Comparison of ENCODE assay signal across 19 cellular contexts in the genomic region with DNA sequence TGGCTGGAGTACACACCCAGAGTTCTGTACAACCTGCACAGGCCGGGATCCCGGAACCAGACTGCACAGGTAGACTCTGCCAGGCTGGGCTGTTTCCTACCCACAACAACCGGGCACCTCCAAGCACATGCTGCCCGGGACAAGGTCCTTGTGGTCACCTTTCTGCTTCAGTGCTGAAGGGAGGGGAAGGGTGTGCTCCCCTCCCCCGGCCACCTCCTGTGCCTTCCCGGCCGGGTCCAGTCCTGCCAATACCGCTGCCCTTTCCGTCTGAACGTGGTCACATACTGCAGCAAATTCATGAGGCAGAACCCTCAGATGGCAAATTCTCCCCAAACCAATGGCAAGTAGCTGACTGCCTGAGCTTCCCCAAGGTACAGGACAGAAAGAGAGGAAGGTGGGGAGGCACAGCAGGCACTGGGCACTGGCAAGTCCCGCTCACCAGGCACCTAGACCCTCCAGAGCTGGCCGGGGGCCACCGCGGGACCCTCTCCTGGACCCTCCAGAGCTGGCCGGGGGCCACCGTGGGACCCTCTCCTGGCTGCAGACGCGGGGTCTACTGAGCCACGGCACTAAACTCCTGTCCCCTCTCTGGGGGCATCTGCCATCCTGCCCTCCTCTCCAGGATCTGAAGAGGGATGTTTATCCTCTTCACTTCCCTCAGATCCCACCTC. TPM values are rescaled to one million over a fixed set of nuclear protein-coding genes. Genes with fewer than 3 reads are reported as not detected.
DNase-seq lines count a peak whose midpoint lies in the region; ATAC-seq, FAIRE-seq and TF ChIP-seq lines count a peak whose summit lies in the region.
"Had no signal": no experiment of that assay in that cellular context is flagged by ENCODE, and none has a peak within 500 bp of the region (broad histone marks: within the 10 kb centered on the region; RNA-seq: fewer than 3 reads in every experiment).

No MANE protein-coding gene starts in this region.

- no peak overlapping the region for H2AK5ac ChIP-seq in mesenchymal stem cell (ENCODE audit: low read length, severe bottlenecking)

- CTCF ChIA-PET in activated CD4-positive, alpha-beta T cell treated with anti-CD3 and anti-CD28 coated beads for 36 hours (lab: Charles Lee), result interaction anchor here (0.6 to 1.7 kb wide), 2 partner anchors 9 to 31 kb away, joined by 3 to 5 read pairs; no protein-coding TSS in a partner anchor
- CTCF ChIA-PET in GM12878 (lab: Yijun Ruan, JAX), result interaction anchor here (4.5 kb wide), 1 partner anchor 23 kb away, joined by 37 read pairs; the partner anchor contains the start of gene SLC43A2

- no peaks in the 10 kb centered on the region for H3K36me3 ChIP-seq in GM12878 (ENCODE audit: control insufficient read depth in 2 of 2, insufficient read depth in 2 of 2, low read length in 1 of 2)
- H3K36me3 ChIP-seq in mesenchymal stem cell (ENCODE audit: control insufficient read depth in 1 of 2, insufficient read depth in 2 of 2, low read depth in 1 of 2, low read length in 2 of 2), result peaks cover 0 to 21% of the 10 kb centered on the region in 2 experiments
- no peaks in the 10 kb centered on the region for H3K36me3 ChIP-seq in osteoblast (ENCODE audit: insufficient read depth, low read length)
- H3K36me3 ChIP-seq: adrenal gland, right lobe of liver had no signal

- H4K91ac ChIP-seq in mesenchymal stem cell (ENCODE audit: low read length), result peak overlapping the region; percentile 25

- in situ Hi-C loops in GM12878 (cut with MboI), result no loop called here

- H3K79me1 ChIP-seq in mesenchymal stem cell (replicated peaks; ENCODE audit: low read length, poor library complexity, severe bottlenecking), result no peaks in the 10 kb centered on the region

- BruUV-seq in GM12878 (replicated peaks; lab: Mats Ljungman, UMichigan), result no TSS peak

- H3K79me2 ChIP-seq in GM12878 (ENCODE audit: control insufficient read depth, insufficient read depth, low read length), result no peaks in the 10 kb centered on the region
- H3K79me2 ChIP-seq in osteoblast (ENCODE audit: insufficient read depth, low read length), result no peaks in the 10 kb centered on the region

- no peaks in the 10 kb centered on the region for H3K27me3 Mint-ChIP-seq in activated CD4-positive, alpha-beta T cell treated with anti-CD3 and anti-CD28 coated beads, Interleukin-2, amount 10 ng/mL, durations not matched to agents 24 days and 14 days
- H3K27me3 Mint-ChIP-seq in activated CD4-positive, alpha-beta T cell treated with anti-CD3 and anti-CD28 coated beads for 36 hours, result no peaks in the 10 kb centered on the region
- H3K27me3 Mint-ChIP-seq in stimulated activated naive CD8-positive, alpha-beta T cell treated with anti-CD3 and anti-CD28 coated beads, Interleukin-15, amount 100 ng/mL, for 72 hours, result peaks cover 12% of the 10 kb centered on the region
- H3K27me3 Mint-ChIP-seq: CD4-positive, CD25-positive, alpha-beta regulatory T cell; effector memory CD8-positive, alpha-beta T cell; type B pancreatic cell had no signal

- no peaks in the 10 kb centered on the region for H3K27me3 ChIP-seq in GM12878 (replicated peaks in 1 of 2; ENCODE audit: control insufficient read depth in 2 of 2, insufficient read depth in 2 of 2, low read length in 1 of 2)
- no peaks in the 10 kb centered on the region for H3K27me3 ChIP-seq in mesenchymal stem cell (ENCODE audit: control insufficient read depth in 1 of 2, insufficient read depth in 1 of 2, low read length in 2 of 2)
- H3K27me3 ChIP-seq in osteoblast (ENCODE audit: insufficient read depth, low read length), result no peaks in the 10 kb centered on the region
- H3K27me3 ChIP-seq: adrenal gland, right lobe of liver had no signal

- no peak overlapping the region for H3K14ac ChIP-seq in mesenchymal stem cell (ENCODE audit: low read length in 2 of 2)

- no peak for TF ChIP-seq EP300 in GM12878 (IDR thresholded peaks at IDR 0.05; ENCODE audit: borderline replicate concordance in 1 of 2, control insufficient read depth in 1 of 2, low read depth in 2 of 2, low read length in 2 of 2)

- H4K8ac ChIP-seq in mesenchymal stem cell (ENCODE audit: low read length), result peak overlapping the region; percentile 10

- no peak for TF ChIP-seq CTCF in GM12878 (IDR thresholded peaks at IDR 0.05 in 2 of 3, conservative IDR thresholded peaks at IDR 0.05 in 1 of 3; ENCODE audit: control insufficient read depth in 2 of 3, extremely low read depth in 1 of 3, insufficient read depth in 1 of 3, low read depth in 3 of 3, low read length in 3 of 3)
- no peak for TF ChIP-seq CTCF in osteoblast (IDR thresholded peaks at IDR 0.05; ENCODE audit: extremely low read depth, low read depth, low read length)

- WGBS in GM12878 (ENCODE audit: insufficient coverage, insufficient replicate concordance, low lambda C conversion rate, missing lambda C conversion rate), result 77% methylated on average over 19 of the region's 19 CpGs
- WGBS in mesenchymal stem cell, result 96% methylated on average over 15 of the region's 19 CpGs

- no peak for FAIRE-seq in GM12878 (lab: Jason Lieb, UNC)
- FAIRE-seq: keratinocyte had no signal

- H3K9me3 Mint-ChIP-seq in activated CD4-positive, alpha-beta T cell treated with anti-CD3 and anti-CD28 coated beads, Interleukin-2, amount 10 ng/mL, durations not matched to agents 24 days and 14 days, result peaks cover 5% of the 10 kb centered on the region
- H3K9me3 Mint-ChIP-seq in activated CD4-positive, alpha-beta T cell treated with anti-CD3 and anti-CD28 coated beads for 36 hours (ENCODE audit: low read depth), result peaks cover 5% of the 10 kb centered on the region
- peaks cover 0 to 9% of the 10 kb centered on the region in 2 donors for H3K9me3 Mint-ChIP-seq in stimulated activated naive CD8-positive, alpha-beta T cell treated with anti-CD3 and anti-CD28 coated beads, Interleukin-15, amount 100 ng/mL, for 72 hours
- H3K9me3 Mint-ChIP-seq: CD4-positive, CD25-positive, alpha-beta regulatory T cell; effector memory CD8-positive, alpha-beta T cell; type B pancreatic cell had no signal

- H2BK120ac ChIP-seq in mesenchymal stem cell (ENCODE audit: low read depth, low read length), result no peak overlapping the region

- POLR2A ChIA-PET in activated CD4-positive, alpha-beta T cell treated with anti-CD3 and anti-CD28 coated beads for 36 hours (lab: Charles Lee), result no interaction called here
- POLR2A ChIA-PET in GM12878 (lab: Charles Lee), result interaction anchor here (0.6 to 3.7 kb wide), 5 partner anchors 12 to 176 kb away, joined by 3 to 56 read pairs (median 3); partner anchors contain the start of genes INPP5K and SLC43A2

- peak overlapping the region; percentile 88; the same call in 1 of the 2 replicates for H3K4me2 ChIP-seq in GM12878 (ENCODE audit: control insufficient read depth, insufficient read depth)
- H3K4me2 ChIP-seq in mesenchymal stem cell (ENCODE audit: low read length, poor library complexity, severe bottlenecking), result no peak overlapping the region
- no peak overlapping the region for H3K4me2 ChIP-seq in osteoblast (ENCODE audit: insufficient read depth, low read length)

- peaks cover 1% of the 10 kb centered on the region; the same call in 1 of the 3 replicates for H3K9me3 ChIP-seq in GM12878 (replicated peaks; ENCODE audit: control insufficient read depth, insufficient read depth, low read length)
- peaks cover 6% of the 10 kb centered on the region for H3K9me3 ChIP-seq in mesenchymal stem cell (ENCODE audit: control insufficient read depth, low read length)
- H3K9me3 ChIP-seq in osteoblast (ENCODE audit: low read depth, low read length), result no peaks in the 10 kb centered on the region
- H3K9me3 ChIP-seq: adrenal gland, right lobe of liver had no signal

- SMC1A ChIA-PET in GM12878 (lab: Charles Lee; ENCODE audit: uncharacterized antibody, unreplicated experiment), result interaction anchor here (0.5 to 5.0 kb wide), 3 partner anchors 24 to 93 kb away, joined by 3 to 31 read pairs (median 12); partner anchors contain the start of gene SLC43A2

- no peaks in the 10 kb centered on the region for H3K36me3 Mint-ChIP-seq in activated CD4-positive, alpha-beta T cell treated with anti-CD3 and anti-CD28 coated beads, Interleukin-2, amount 10 ng/mL, durations not matched to agents 24 days and 14 days (ENCODE audit: low read depth)
- H3K36me3 Mint-ChIP-seq in activated CD4-positive, alpha-beta T cell treated with anti-CD3 and anti-CD28 coated beads for 36 hours (ENCODE audit: low read depth), result peaks cover 1% of the 10 kb centered on the region
- H3K36me3 Mint-ChIP-seq: type B pancreatic cell had no signal

- H2AFZ ChIP-seq in GM12878 (ENCODE audit: control insufficient read depth, low read depth, low read length) (peak overlapping the region; percentile 75), mesenchymal stem cell (ENCODE audit: low read depth, low read length) (no peak overlapping the region), osteoblast (ENCODE audit: low read length) (no peak overlapping the region)

- H3K4me3 ChIP-seq in GM12878 (no peak overlapping the region), mesenchymal stem cell (ENCODE audit: insufficient read depth in 1 of 2, low read depth in 1 of 2, low read length in 2 of 2) (no peak overlapping the region), osteoblast (ENCODE audit: insufficient read depth, low read length) (no peak overlapping the region)
- H3K4me3 ChIP-seq: adrenal gland, right lobe of liver had no signal

- peaks cover 21% of the 10 kb centered on the region for H3K4me1 Mint-ChIP-seq in activated CD4-positive, alpha-beta T cell treated with anti-CD3 and anti-CD28 coated beads, Interleukin-2, amount 10 ng/mL, durations not matched to agents 24 days and 14 days
- H3K4me1 Mint-ChIP-seq in activated CD4-positive, alpha-beta T cell treated with anti-CD3 and anti-CD28 coated beads for 36 hours, result peaks cover 25% of the 10 kb centered on the region
- H3K4me1 Mint-ChIP-seq in stimulated activated naive CD8-positive, alpha-beta T cell treated with anti-CD3 and anti-CD28 coated beads, Interleukin-15, amount 100 ng/mL, for 72 hours, result peaks cover 46% of the 10 kb centered on the region

- no peak for TF ChIP-seq POLR2A in GM12878 (IDR thresholded peaks at IDR 0.05; ENCODE audit: low read depth, low read length)

- no peak overlapping the region for H3K4ac ChIP-seq in mesenchymal stem cell (ENCODE audit: low read depth in 1 of 2, low read length in 2 of 2)

- intact Hi-C loops in activated CD4-positive, alpha-beta T cell treated with anti-CD3 and anti-CD28 coated beads, Interleukin-2, amount 10 ng/mL, durations not matched to agents 24 days and 14 days (cut with micrococcal nuclease), result loop anchor here (5.0 kb wide), 1 partner anchor 34 kb away; no protein-coding TSS in a partner anchor
- intact Hi-C loops in activated CD4-positive, alpha-beta T cell treated with anti-CD3 and anti-CD28 coated beads for 36 hours (cut with DNase I, micrococcal nuclease), result loop anchor here (2.0 to 5.0 kb wide), 2 partner anchors 39 kb away; no protein-coding TSS in a partner anchor
- intact Hi-C loops in GM12878 (cut with micrococcal nuclease; ENCODE audit: unreplicated experiment), result loop anchor here (2.0 kb wide), 1 partner anchor 21 kb away; no protein-coding TSS in a partner anchor

- RAD21 ChIA-PET in GM12878 (lab: Charles Lee; ENCODE audit: unreplicated experiment), result interaction anchor here (0.8 to 6.8 kb wide), 6 partner anchors 13 to 111 kb away, joined by 3 to 86 read pairs (median 12); partner anchors contain the start of gene SLC43A2

- H3K4me1 ChIP-seq in GM12878 (ENCODE audit: control insufficient read depth, insufficient read depth, low read length) (peaks cover 32% of the 10 kb centered on the region), mesenchymal stem cell (ENCODE audit: control insufficient read depth, insufficient read depth, low read depth, low read length) (peaks cover 11% of the 10 kb centered on the region), osteoblast (ENCODE audit: insufficient read depth, low read length) (peaks cover 7% of the 10 kb centered on the region)
- H3K4me1 ChIP-seq: right lobe of liver had no signal

- peak overlapping the region; percentile 46 for H2BK15ac ChIP-seq in mesenchymal stem cell (ENCODE audit: low read depth, poor library complexity, severe bottlenecking)

- H3K23ac ChIP-seq in mesenchymal stem cell (ENCODE audit: low read length in 2 of 2), result no peak overlapping the region

- no peak for TF ChIP-seq RAD21 in GM12878 (IDR thresholded peaks at IDR 0.05; ENCODE audit: insufficient read depth, low read depth, low read length)

- no peak for DNase-seq in activated CD4-positive, alpha-beta T cell treated with anti-CD3 and anti-CD28 coated beads, Interleukin-2, amount 10 ng/mL, durations not matched to agents 24 days and 14 days
- DNase-seq in activated CD4-positive, alpha-beta T cell treated with anti-CD3 and anti-CD28 coated beads for 36 hours, result no peak
- DNase-seq in GM12878 (ENCODE audit: low read depth, low spot score) (no peak), mesenchymal stem cell (no peak), Kasumi-1 (lab: John Stamatoyannopoulos, UW) (no peak), osteoblast (ENCODE audit: insufficient read length, low spot score, missing footprints) (no peak)
- DNase-seq in stimulated activated naive CD8-positive, alpha-beta T cell treated with anti-CD3 and anti-CD28 coated beads, Interleukin-15, amount 100 ng/mL, for 72 hours, result no peak
- no peak for DNase-seq in activated CD8-positive, alpha-beta memory T cell treated with anti-CD3 and anti-CD28 coated beads, Interleukin-2, amount 50 U/mL, for 4 hours
- DNase-seq: adrenal gland; CD4-positive, CD25-positive, alpha-beta regulatory T cell; central memory CD4-positive, alpha-beta T cell; effector memory CD8-positive, alpha-beta T cell; midbrain; NCI-H1436; NCI-H774; right lobe of liver had no signal

- no peaks in the 10 kb centered on the region for H4K20me1 ChIP-seq in GM12878 (ENCODE audit: control insufficient read depth, insufficient read depth)
- H4K20me1 ChIP-seq in osteoblast (ENCODE audit: insufficient read depth, low read length), result no peaks in the 10 kb centered on the region

- H3K27ac ChIP-seq in GM12878 (ENCODE audit: control insufficient read depth, insufficient read depth) (peak overlapping the region; percentile 85), mesenchymal stem cell (ENCODE audit: low read length, poor library complexity, severe bottlenecking) (no peak overlapping the region), osteoblast (ENCODE audit: low read depth, low read length) (no peak overlapping the region)
- H3K27ac ChIP-seq: 22Rv1 had no signal

- no peak overlapping the region for H3K18ac ChIP-seq in mesenchymal stem cell (ENCODE audit: low read depth in 1 of 2, low read length in 2 of 2)

- no peak for ATAC-seq in activated CD4-positive, alpha-beta T cell treated with anti-CD3 and anti-CD28 coated beads for 36 hours
- ATAC-seq in GM12878, result no peak
- no peak for ATAC-seq in stimulated activated naive CD8-positive, alpha-beta T cell treated with anti-CD3 and anti-CD28 coated beads, Interleukin-15, amount 100 ng/mL, for 72 hours
- ATAC-seq: effector memory CD8-positive, alpha-beta T cell had no signal

- H2BK5ac ChIP-seq in mesenchymal stem cell (ENCODE audit: low read depth, low read length, poor library complexity, severe bottlenecking), result no peak overlapping the region

- H3K27ac Mint-ChIP-seq in activated CD4-positive, alpha-beta T cell treated with anti-CD3 and anti-CD28 coated beads, Interleukin-2, amount 10 ng/mL, durations not matched to agents 24 days and 14 days, result peak overlapping the region; percentile 63
- no peak overlapping the region for H3K27ac Mint-ChIP-seq in activated CD4-positive, alpha-beta T cell treated with anti-CD3 and anti-CD28 coated beads for 36 hours
- peak overlapping the region in 1 of 2 donors; percentile 52 for H3K27ac Mint-ChIP-seq in stimulated activated naive CD8-positive, alpha-beta T cell treated with anti-CD3 and anti-CD28 coated beads, Interleukin-15, amount 100 ng/mL, for 72 hours
- H3K27ac Mint-ChIP-seq: CD4-positive, CD25-positive, alpha-beta regulatory T cell; effector memory CD8-positive, alpha-beta T cell; type B pancreatic cell had no signal

- no peak overlapping the region for H2BK12ac ChIP-seq in mesenchymal stem cell (ENCODE audit: low read length in 2 of 2)

- peak overlapping the region; percentile 26 for H3K4me3 Mint-ChIP-seq in activated CD4-positive, alpha-beta T cell treated with anti-CD3 and anti-CD28 coated beads, Interleukin-2, amount 10 ng/mL, durations not matched to agents 24 days and 14 days
- no peak overlapping the region for H3K4me3 Mint-ChIP-seq in activated CD4-positive, alpha-beta T cell treated with anti-CD3 and anti-CD28 coated beads for 36 hours
- peak overlapping the region; percentile 56 to 58 for H3K4me3 Mint-ChIP-seq in stimulated activated naive CD8-positive, alpha-beta T cell treated with anti-CD3 and anti-CD28 coated beads, Interleukin-15, amount 100 ng/mL, for 72 hours
- H3K4me3 Mint-ChIP-seq: CD4-positive, CD25-positive, alpha-beta regulatory T cell; effector memory CD8-positive, alpha-beta T cell; type B pancreatic cell had no signal

- H3K9ac ChIP-seq in GM12878 (ENCODE audit: control insufficient read depth, insufficient read depth, low read length) (peak overlapping the region; percentile 64), mesenchymal stem cell (ENCODE audit: low read length) (no peak overlapping the region)

RNA-seq across cellular contexts. Expression of gene SLC43A2, which starts 22.8 kb away (rescaled TPM):
- total RNA-seq in activated CD4-positive, alpha-beta T cell treated with anti-CD3 and anti-CD28 coated beads, Interleukin-2, amount 10 ng/mL, durations not matched to agents 24 days and 14 days, result 2.8 and 3.4 TPM in 2 replicates
- 1 to 10 TPM in 1 of 2 experiments, under 1 TPM in 1; 0.76 to 1.1 TPM for total RNA-seq in activated CD4-positive, alpha-beta T cell treated with anti-CD3 and anti-CD28 coated beads for 36 hours
- 26.0 and 27.2 TPM in 2 replicates for total RNA-seq in GM12878 (2013; cell fraction: nucleolus; rRNA removed)
- total RNA-seq in GM12878 (2014; rRNA removed), result 9.4 and 11.6 TPM in 2 replicates
- 3.5 and 4.7 TPM in 2 replicates for total RNA-seq in GM12878 (2014; rRNA removed; fragmentation: Illumina TruSeq; extraction: Trizol)
- total RNA-seq in GM12878 (2021), result 14.0 and 14.1 TPM in 2 replicates
- 1.0 TPM for polyA plus RNA-seq in GM12878 (2011; ENCODE audit: low read depth)
- 1.7 and 2.9 TPM in 2 replicates for polyA plus RNA-seq in GM12878 (2011; rRNA removed)
- 4.9 and 6.0 TPM in 2 replicates for polyA plus RNA-seq in GM12878 (2011; cell fraction: cytosol; rRNA removed)
- polyA plus RNA-seq in GM12878 (2011; cell fraction: nucleus; rRNA removed), result 4.3 and 4.8 TPM in 2 replicates
- 3.8 and 3.9 TPM in 2 replicates for polyA plus RNA-seq in GM12878 (2012)
- polyA plus RNA-seq in GM12878 (2014; fragmentation: Illumina TruSeq; extraction: Trizol), result 1.6 and 3.9 TPM in 2 replicates
- under 1 TPM; 0.03 to 0.13 TPM for polyA plus RNA-seq in GM12878 (2014; fragmentation: Nextera tagmentation; extraction: Ambion mirVana)
- 12.3 and 12.6 TPM in 2 replicates for polyA plus RNA-seq in GM12878 (2014; rRNA removed)
- 1 to 10 TPM; 6.7 to 7.4 TPM for polyA plus RNA-seq in GM12878 (2016; fragmentation: Nextera tagmentation; extraction: Ambion mirVana)
- polyA minus RNA-seq in GM12878 (2011; rRNA and poly(A)+ RNA removed), result 4.2 and 8.9 TPM in 2 replicates
- 2.5 and 6.4 TPM in 2 replicates for polyA minus RNA-seq in GM12878 (2011; cell fraction: cytosol; rRNA and poly(A)+ RNA removed)
- 3.9 and 6.9 TPM in 2 replicates for polyA minus RNA-seq in GM12878 (2011; cell fraction: nucleus; rRNA and poly(A)+ RNA removed)
- 14.0 TPM for polyA plus RNA-seq in mesenchymal stem cell (2013, experiment 1 of 2)
- polyA plus RNA-seq in mesenchymal stem cell (2013, experiment 2 of 2), result 13.3 TPM
- total RNA-seq in osteoblast, result 4.4 and 5.4 TPM in 2 replicates

RNA-seq across cellular contexts. Expression of gene SCARF1, which starts 39.7 kb away (rescaled TPM):
- 8.4 and 9.5 TPM in 2 replicates for total RNA-seq in activated CD4-positive, alpha-beta T cell treated with anti-CD3 and anti-CD28 coated beads, Interleukin-2, amount 10 ng/mL, durations not matched to agents 24 days and 14 days
- 1 to 10 TPM in 1 of 2 experiments, under 1 TPM in 1; 0.98 to 1.2 TPM for total RNA-seq in activated CD4-positive, alpha-beta T cell treated with anti-CD3 and anti-CD28 coated beads for 36 hours
- total RNA-seq in GM12878 (2013; cell fraction: nucleolus; rRNA removed), result 3.1 and 5.3 TPM in 2 replicates
- 0.73 and 1.1 TPM in 2 replicates for total RNA-seq in GM12878 (2014; rRNA removed)
- total RNA-seq in GM12878 (2014; rRNA removed; fragmentation: Illumina TruSeq; extraction: Trizol), result 0.40 and 0.51 TPM in 2 replicates
- total RNA-seq in GM12878 (2021), result 1.4 and 1.7 TPM in 2 replicates
- 0.16 TPM for polyA plus RNA-seq in GM12878 (2011; ENCODE audit: low read depth)
- 0.27 and 0.45 TPM in 2 replicates for polyA plus RNA-seq in GM12878 (2011; rRNA removed)
- 0.67 and 0.87 TPM in 2 replicates for polyA plus RNA-seq in GM12878 (2011; cell fraction: cytosol; rRNA removed)
- 2.6 and 3.5 TPM in 2 replicates for polyA plus RNA-seq in GM12878 (2011; cell fraction: nucleus; rRNA removed)
- 0.84 TPM in 2 replicates for polyA plus RNA-seq in GM12878 (2012)
- polyA plus RNA-seq in GM12878 (2014; fragmentation: Illumina TruSeq; extraction: Trizol), result 0.26 TPM in 1 of 2 replicates, not detected in the other
- under 1 TPM; 0.10 to 0.15 TPM for polyA plus RNA-seq in GM12878 (2014; fragmentation: Nextera tagmentation; extraction: Ambion mirVana)
- 1.0 and 1.9 TPM in 2 replicates for polyA plus RNA-seq in GM12878 (2014; rRNA removed)
- under 1 TPM; 0.33 to 0.54 TPM for polyA plus RNA-seq in GM12878 (2016; fragmentation: Nextera tagmentation; extraction: Ambion mirVana)
- polyA minus RNA-seq in GM12878 (2011; rRNA and poly(A)+ RNA removed), result 0.15 and 0.52 TPM in 2 replicates
- 0.31 and 0.53 TPM in 2 replicates for polyA minus RNA-seq in GM12878 (2011; cell fraction: cytosol; rRNA and poly(A)+ RNA removed)
- 0.77 and 0.85 TPM in 2 replicates for polyA minus RNA-seq in GM12878 (2011; cell fraction: nucleus; rRNA and poly(A)+ RNA removed)
- 3.0 TPM for polyA plus RNA-seq in mesenchymal stem cell (2013, experiment 1 of 2)
- polyA plus RNA-seq in mesenchymal stem cell (2013, experiment 2 of 2), result 3.3 TPM
- total RNA-seq in osteoblast, result 0.88 and 1.4 TPM in 2 replicates

RNA-seq across cellular contexts. Expression of gene PITPNA, which starts 43.2 kb away (rescaled TPM):
- 74.3 and 76.1 TPM in 2 replicates for total RNA-seq in activated CD4-positive, alpha-beta T cell treated with anti-CD3 and anti-CD28 coated beads, Interleukin-2, amount 10 ng/mL, durations not matched to agents 24 days and 14 days
- 10 to 100 TPM; 43.8 to 44.0 TPM for total RNA-seq in activated CD4-positive, alpha-beta T cell treated with anti-CD3 and anti-CD28 coated beads for 36 hours
- total RNA-seq in GM12878 (2013; cell fraction: nucleolus; rRNA removed), result 25.6 and 31.4 TPM in 2 replicates
- total RNA-seq in GM12878 (2014; rRNA removed) (24.6 and 24.8 TPM in 2 replicates), GM12878 (2014; rRNA removed; fragmentation: Illumina TruSeq; extraction: Trizol) (19.7 and 21.0 TPM in 2 replicates), GM12878 (2021) (62.8 and 65.4 TPM in 2 replicates), osteoblast (19.2 and 21.5 TPM in 2 replicates)
- 25.9 TPM for polyA plus RNA-seq in GM12878 (2011; ENCODE audit: low read depth)
- polyA plus RNA-seq in GM12878 (2011; rRNA removed) (45.6 and 58.4 TPM in 2 replicates), GM12878 (2014; fragmentation: Illumina TruSeq; extraction: Trizol) (67.3 and 88.1 TPM in 2 replicates), GM12878 (2014; fragmentation: Nextera tagmentation; extraction: Ambion mirVana) (10 to 100 TPM; 11.0 to 14.6 TPM), GM12878 (2014; rRNA removed) (50.4 and 51.8 TPM in 2 replicates), GM12878 (2016; fragmentation: Nextera tagmentation; extraction: Ambion mirVana) (10 to 100 TPM in 1 of 2 experiments, 1 to 10 TPM in 1; 5.2 to 41.7 TPM)
- 38.9 and 40.8 TPM in 2 replicates for polyA plus RNA-seq in GM12878 (2011; cell fraction: cytosol; rRNA removed)
- polyA plus RNA-seq in GM12878 (2011; cell fraction: nucleus; rRNA removed), result 21.5 and 27.6 TPM in 2 replicates
- polyA plus RNA-seq in GM12878 (2012), result 27.0 and 28.6 TPM in 2 replicates
- 21.1 and 21.3 TPM in 2 replicates for polyA minus RNA-seq in GM12878 (2011; rRNA and poly(A)+ RNA removed)
- polyA minus RNA-seq in GM12878 (2011; cell fraction: cytosol; rRNA and poly(A)+ RNA removed), result 9.2 and 10.2 TPM in 2 replicates
- 2.1 and 4.8 TPM in 2 replicates for polyA minus RNA-seq in GM12878 (2011; cell fraction: nucleus; rRNA and poly(A)+ RNA removed)
- 71.7 TPM for polyA plus RNA-seq in mesenchymal stem cell (2013, experiment 1 of 2)
- 78.4 TPM for polyA plus RNA-seq in mesenchymal stem cell (2013, experiment 2 of 2)

RNA-seq across cellular contexts. Expression of gene RILP, which starts 43.9 kb away (rescaled TPM):
- total RNA-seq in activated CD4-positive, alpha-beta T cell treated with anti-CD3 and anti-CD28 coated beads, Interleukin-2, amount 10 ng/mL, durations not matched to agents 24 days and 14 days, result 7.3 and 11.4 TPM in 2 replicates
- total RNA-seq in activated CD4-positive, alpha-beta T cell treated with anti-CD3 and anti-CD28 coated beads for 36 hours, result 1 to 10 TPM; 2.1 to 2.6 TPM
- 2.9 and 5.4 TPM in 2 replicates for total RNA-seq in GM12878 (2013; cell fraction: nucleolus; rRNA removed)
- total RNA-seq in GM12878 (2014; rRNA removed), result 5.3 and 6.0 TPM in 2 replicates
- total RNA-seq in GM12878 (2014; rRNA removed; fragmentation: Illumina TruSeq; extraction: Trizol), result 2.4 and 3.3 TPM in 2 replicates
- 3.5 and 4.2 TPM in 2 replicates for total RNA-seq in GM12878 (2021)
- polyA plus RNA-seq in GM12878 (2011; ENCODE audit: low read depth), result 0.72 TPM
- 1.2 and 2.0 TPM in 2 replicates for polyA plus RNA-seq in GM12878 (2011; rRNA removed)
- polyA plus RNA-seq in GM12878 (2011; cell fraction: cytosol; rRNA removed), result 2.3 and 2.8 TPM in 2 replicates
- 5.5 and 7.1 TPM in 2 replicates for polyA plus RNA-seq in GM12878 (2011; cell fraction: nucleus; rRNA removed)
- 2.0 and 2.2 TPM in 2 replicates for polyA plus RNA-seq in GM12878 (2012)
- polyA plus RNA-seq in GM12878 (2014; fragmentation: Illumina TruSeq; extraction: Trizol), result 0.79 and 2.6 TPM in 2 replicates
- under 1 TPM in 1 of 2 experiments, not detected in 1; 0.60 TPM for polyA plus RNA-seq in GM12878 (2014; fragmentation: Nextera tagmentation; extraction: Ambion mirVana)
- 6.1 and 8.1 TPM in 2 replicates for polyA plus RNA-seq in GM12878 (2014; rRNA removed)
- polyA plus RNA-seq in GM12878 (2016; fragmentation: Nextera tagmentation; extraction: Ambion mirVana), result 1 to 10 TPM; 2.2 to 3.5 TPM
- 0.80 and 0.88 TPM in 2 replicates for polyA minus RNA-seq in GM12878 (2011; rRNA and poly(A)+ RNA removed)
- polyA minus RNA-seq in GM12878 (2011; cell fraction: cytosol; rRNA and poly(A)+ RNA removed), result 1.4 and 2.0 TPM in 2 replicates
- polyA minus RNA-seq in GM12878 (2011; cell fraction: nucleus; rRNA and poly(A)+ RNA removed), result 1.5 and 3.4 TPM in 2 replicates
- polyA plus RNA-seq in mesenchymal stem cell (2013, experiment 1 of 2), result 10.4 TPM
- 10.6 TPM for polyA plus RNA-seq in mesenchymal stem cell (2013, experiment 2 of 2)
- total RNA-seq in osteoblast, result 11.2 and 11.6 TPM in 2 replicates
